Comparison of ENCODE assay signal across 8 cellular contexts in genomic region chr13:66657165-66657895, GRCh38.
A peak's percentile ranks its signal among the peaks of the same experiment; 100 is the strongest.
DNase-seq lines count a peak whose midpoint lies in the region; ATAC-seq, FAIRE-seq and TF ChIP-seq lines count a peak whose summit lies in the region.

No MANE protein-coding gene starts in this region.

- H3K9me3 ChIP-seq in neural cell (ENCODE audit: low read length) = no peaks in the 10 kb centered on the region

- H4K20me1 ChIP-seq in neural cell (ENCODE audit: insufficient read depth) = no peaks in the 10 kb centered on the region

- TF ChIP-seq CTCF in neural cell (IDR thresholded peaks at IDR 0.05; ENCODE audit: poor library complexity, severe bottlenecking) = peak; percentile 45

- ATAC-seq in HG03280 (IDR thresholded peaks at IDR 0.05; ENCODE audit: unreplicated experiment) = no peak
- no peak for ATAC-seq in stimulated activated naive CD8-positive, alpha-beta T cell treated with anti-CD3 and anti-CD28 coated beads, Interleukin-15, Interleukin-2, amounts not matched to agents 100 U/mL and 50 U/mL, for 24 hours

- TF ChIP-seq RAD21 in neural cell (conservative IDR thresholded peaks at IDR 0.05) = peak; percentile 53

- no peaks in the 10 kb centered on the region for H3K79me2 ChIP-seq in neural cell (replicated peaks; ENCODE audit: insufficient read depth, low read length)

- H3K27me3 ChIP-seq in neural cell (ENCODE audit: insufficient read depth, low read depth, low read length) = no peaks in the 10 kb centered on the region

- no peak overlapping the region for H3K27ac ChIP-seq in neural cell (ENCODE audit: low read length)

- no peak overlapping the region for H3K9ac ChIP-seq in neural cell (ENCODE audit: low read length)

- H3F3A ChIP-seq in neural cell (ENCODE audit: insufficient read depth, low read length, poor library complexity, severe bottlenecking) = no peaks in the 10 kb centered on the region

- no peak overlapping the region for H3K4me3 ChIP-seq in neural cell (ENCODE audit: low read length)

- FAIRE-seq in endometrium (lab: Jason Lieb, UNC) = peak; percentile 31

- no peaks in the 10 kb centered on the region for H3K9me2 ChIP-seq in neural cell (ENCODE audit: insufficient read depth, low read length)

- no peak for TF ChIP-seq EP300 in neural cell (conservative IDR thresholded peaks at IDR 0.05; ENCODE audit: poor library complexity, severe bottlenecking)

- no peak overlapping the region for H2AFZ ChIP-seq in neural cell (ENCODE audit: low read depth, low read length)

- no peak overlapping the region for H3K4me2 ChIP-seq in neural cell (ENCODE audit: low read length)

- DNase-seq in GM04504 (ENCODE audit: low read depth) (peak; percentile 86), NCI-H748 (lab: John Stamatoyannopoulos, UW; ENCODE audit: unreplicated experiment) (peak; percentile 99), germinal center (ENCODE audit: low spot score) (no peak), NCI-H1930 (lab: John Stamatoyannopoulos, UW) (no peak)
- DNase-seq in stimulated activated naive CD8-positive, alpha-beta T cell treated with anti-CD3 and anti-CD28 coated beads, Interleukin-15, Interleukin-2, amounts not matched to agents 100 U/mL and 50 U/mL, for 24 hours = no peak

- H3K36me3 ChIP-seq in neural cell (ENCODE audit: insufficient read depth, low read length) = no peaks in the 10 kb centered on the region

TF ChIP-seq in neural cell, 6 proteins besides CTCF, POLR2A, EP300 and RAD21:
- TF ChIP-seq SMC3 (conservative IDR thresholded peaks at IDR 0.05; ENCODE audit: poor library complexity) = peak; percentile 32
- TF ChIP-seq MXI1 (conservative IDR thresholded peaks at IDR 0.05; ENCODE audit: poor library complexity, severe bottlenecking) = no peak

Comparison
In these comparisons a context has a peak if more than half of its experiments do, and no peak if none do; other contexts are left out.
1. DNase-seq: peak in GM04504 (single experiment) and NCI-H748 (single experiment); none in germinal center (single experiment), NCI-H1930 (0 of 2) and stimulated activated naive CD8-positive, alpha-beta T cell treated with anti-CD3 and anti-CD28 coated beads, Interleukin-15, Interleukin-2, amounts not matched to agents 100 U/mL and 50 U/mL, for 24 hours (single experiment).